In genomic region chr20:39050555-39050902, GRCh38 we compare ENCODE assay signal across 8 cellular contexts.
DNase-seq lines count a peak whose midpoint lies in the region; ATAC-seq and TF ChIP-seq lines count a peak whose summit lies in the region.

No MANE protein-coding gene starts in this region.

- H3K4me3 ChIP-seq in BLaER1 treated with 17β-estradiol and CSF1 and Interleukin-3, amounts not matched to agents 10 nM and 100 nM: peak overlapping the region; percentile 64 to 88 (median 70)
- H3K4me3 ChIP-seq in Jurkat, Clone E6-1 (ENCODE audit: low read length): peak overlapping the region; percentile 71
- peak overlapping the region; percentile 70 for H3K4me3 ChIP-seq in choroid plexus epithelial cell (ENCODE audit: low read depth, low read length)

- peak overlapping the region; percentile 72 to 84 (median 82) for H3K9ac ChIP-seq in BLaER1 treated with 17β-estradiol and CSF1 and Interleukin-3, amounts not matched to agents 10 nM and 100 nM

- H3K4me1 Mint-ChIP-seq in natural killer cell treated with Interleukin-12 subunit alpha and Interleukin-12 subunit beta and Interleukin-15 and Interleukin-18, amount 100 ng/mL, for 72 hours (ENCODE audit: low read depth in 2 of 2): peaks cover 0 to 10% of the 10 kb centered on the region in 2 donors

- in situ Hi-C loops in G401 (cut with HindIII; ENCODE audit: low sequenced_read_pairs): no loop called here

- H3K4me1 ChIP-seq in BLaER1 treated with 17β-estradiol and CSF1 and Interleukin-3, amounts not matched to agents 10 nM and 100 nM: peaks cover 0 to 14% (median 10%) of the 10 kb centered on the region in 10 experiments; a peak in 14 of 20 replicates

- no peaks in the 10 kb centered on the region for H3K36me3 ChIP-seq in BLaER1 treated with 17β-estradiol and CSF1 and Interleukin-3, amounts not matched to agents 10 nM and 100 nM

- no peaks in the 10 kb centered on the region for H3K27me3 ChIP-seq in BLaER1 treated with 17β-estradiol and CSF1 and Interleukin-3, amounts not matched to agents 10 nM and 100 nM

- H4K20me1 ChIP-seq in BLaER1 treated with 17β-estradiol and CSF1 and Interleukin-3, amounts not matched to agents 10 nM and 100 nM: 0 out of 22 replicates have a peak, but pooled peaks cover 0 to under 1% (median 0%) of the 10 kb centered on the region in 11 experiments

- no peak for ATAC-seq in natural killer cell treated with Interleukin-12 subunit alpha and Interleukin-12 subunit beta and Interleukin-15 and Interleukin-18, amount 100 ng/mL, for 72 hours
- no peak for ATAC-seq in HG02885 (IDR thresholded peaks at IDR 0.05; ENCODE audit: poor library complexity, unreplicated experiment)
- ATAC-seq in GM18498 (IDR thresholded peaks at IDR 0.05; ENCODE audit: unreplicated experiment): no peak

- no peaks in the 10 kb centered on the region for H3K9me3 Mint-ChIP-seq in natural killer cell treated with Interleukin-12 subunit alpha and Interleukin-12 subunit beta and Interleukin-15 and Interleukin-18, amount 100 ng/mL, for 72 hours

- peak overlapping the region; percentile 78 for H3K4me3 Mint-ChIP-seq in natural killer cell treated with Interleukin-12 subunit alpha and Interleukin-12 subunit beta and Interleukin-15 and Interleukin-18, amount 100 ng/mL, for 72 hours

- TF ChIP-seq CTCF in choroid plexus epithelial cell (conservative IDR thresholded peaks at IDR 0.05; ENCODE audit: low read depth, low read length): no peak

- H3K27me3 Mint-ChIP-seq in natural killer cell treated with Interleukin-12 subunit alpha and Interleukin-12 subunit beta and Interleukin-15 and Interleukin-18, amount 100 ng/mL, for 72 hours: peaks cover 6 to 8% of the 10 kb centered on the region in 2 donors

- H3K27ac Mint-ChIP-seq in natural killer cell treated with Interleukin-12 subunit alpha and Interleukin-12 subunit beta and Interleukin-15 and Interleukin-18, amount 100 ng/mL, for 72 hours: peak overlapping the region in 1 of 2 donors; percentile 63

- DNase-seq in Jurkat, Clone E6-1 (ENCODE audit: low read depth, low spot score): no peak
- DNase-seq in choroid plexus epithelial cell (ENCODE audit: low read depth): no peak
- no peak for DNase-seq in natural killer cell treated with Interleukin-12 subunit alpha and Interleukin-12 subunit beta and Interleukin-15 and Interleukin-18, amount 100 ng/mL, for 72 hours (ENCODE audit: low spot score)
- no peak for DNase-seq in G401 (ENCODE audit: low spot score)
- DNase-seq in putamen (ENCODE audit: low spot score): no peak

- no peaks in the 10 kb centered on the region for H3K36me3 Mint-ChIP-seq in natural killer cell treated with Interleukin-12 subunit alpha and Interleukin-12 subunit beta and Interleukin-15 and Interleukin-18, amount 100 ng/mL, for 72 hours

- peak overlapping the region in 5 of 11 experiments; percentile 74 to 84 (median 79); a peak in 8 of 22 replicates for H3K27ac ChIP-seq in BLaER1 treated with 17β-estradiol and CSF1 and Interleukin-3, amounts not matched to agents 10 nM and 100 nM

- peak overlapping the region; percentile 85 to 98 (median 93) for H3K4me2 ChIP-seq in BLaER1 treated with 17β-estradiol and CSF1 and Interleukin-3, amounts not matched to agents 10 nM and 100 nM

- H3K9me3 ChIP-seq in BLaER1 treated with 17β-estradiol and CSF1 and Interleukin-3, amounts not matched to agents 10 nM and 100 nM (replicated peaks in 1 of 11): no peaks in the 10 kb centered on the region
